Comparison of ENCODE assay signal across 17 cellular contexts in the genomic region with DNA sequence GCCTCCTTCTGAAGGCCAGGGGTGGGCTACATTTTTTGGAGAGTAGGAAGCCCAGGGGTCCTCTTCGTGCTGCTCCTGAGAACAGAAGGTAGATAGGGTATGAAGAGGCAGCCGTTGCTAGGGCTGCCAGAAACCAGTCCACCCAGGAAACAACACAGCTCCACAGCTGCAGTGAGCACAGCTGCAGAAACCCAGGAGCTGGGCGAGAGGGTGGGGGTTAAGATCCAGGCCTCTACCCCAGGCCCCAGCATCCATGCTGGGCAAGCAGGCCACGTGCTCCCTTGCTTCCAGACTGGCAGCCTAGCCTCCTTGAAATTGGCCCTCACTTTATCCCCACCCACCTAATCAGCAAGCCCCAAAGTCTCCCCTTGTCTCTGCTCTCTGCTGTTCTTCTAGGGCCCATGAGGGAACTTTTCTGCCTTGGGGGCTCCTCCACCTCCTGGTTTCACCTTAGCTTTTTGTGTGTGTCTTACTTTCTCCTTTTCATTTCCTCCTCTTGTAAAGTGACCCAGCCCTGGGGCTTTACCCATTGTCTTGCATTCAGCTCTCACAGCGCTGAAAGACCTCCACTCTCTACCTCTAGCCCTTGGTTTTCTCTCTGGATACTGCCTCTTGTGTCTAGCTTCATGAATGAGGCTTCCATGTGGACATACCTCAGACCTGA. TPM values are rescaled to one million over a fixed set of nuclear protein-coding genes. Genes with fewer than 3 reads are reported as not detected.
DNase-seq lines count a peak whose midpoint lies in the region; ATAC-seq and TF ChIP-seq lines count a peak whose summit lies in the region.
"Had no signal": no experiment of that assay in that cellular context is flagged by ENCODE, and none has a peak within 500 bp of the region (broad histone marks: within the 10 kb centered on the region; RNA-seq: fewer than 3 reads in every experiment).

No MANE protein-coding gene starts in this region.

- no peaks in the 10 kb centered on the region for H3K36me3 ChIP-seq in Panc1 (ENCODE audit: control insufficient read depth, insufficient read depth, low read length)
- H3K36me3 ChIP-seq in effector memory CD4-positive, alpha-beta T cell (ENCODE audit: control insufficient read depth, insufficient read depth, low read length) = no peaks in the 10 kb centered on the region

- H3K9me3 ChIP-seq in Panc1 (ENCODE audit: control insufficient read depth, insufficient read depth, low read depth, low read length) = no peaks in the 10 kb centered on the region
- no peaks in the 10 kb centered on the region for H3K9me3 ChIP-seq in effector memory CD4-positive, alpha-beta T cell (ENCODE audit: control insufficient read depth, low read length)
- H3K9me3 ChIP-seq: testis had no signal

- DNase-seq in Ammon's horn (ENCODE audit: low spot score) (peak; percentile 67), Panc1 (ENCODE audit: low read depth, low spot score) (no peak), hippocampal formation (lab: John Stamatoyannopoulos, UW) (peak; percentile 48 to 74), nucleus accumbens (lab: John Stamatoyannopoulos, UW) (peak in 48 of 56 donors; percentile 4 to 74 (median 36)), Kasumi-1 (lab: John Stamatoyannopoulos, UW) (no peak)
- no peak for DNase-seq in effector memory CD4-positive, alpha-beta T cell
- DNase-seq: ACHN; activated CD8-positive, alpha-beta memory T cell treated with anti-CD3 and anti-CD28 coated beads for 24 hours; KG1; NCI-H1694; stimulated activated CD4-positive, alpha-beta T cell treated with anti-CD3 and anti-CD28 coated beads, Interleukin-15, amount 100 ng/mL, for 24 hours; SW 1271; testis had no signal

- H3K4me3 ChIP-seq in Panc1 (ENCODE audit: low read depth in 2 of 2, low read length in 2 of 2) = no peak overlapping the region
- H3K4me3 ChIP-seq in effector memory CD4-positive, alpha-beta T cell (ENCODE audit: insufficient read depth, low read depth, low read length, poor library complexity, severe bottlenecking) = no peak overlapping the region
- H3K4me3 ChIP-seq: testis had no signal

- ATAC-seq in Panc1 = 0 out of 2 replicates have a peak, but pooled peaks have one; percentile 12
- no peak for ATAC-seq in GM18498 (IDR thresholded peaks at IDR 0.05; ENCODE audit: unreplicated experiment)
- no peak for ATAC-seq in HG03378 (IDR thresholded peaks at IDR 0.05; ENCODE audit: unreplicated experiment)

- intact Hi-C loops in Panc1 (cut with micrococcal nuclease; ENCODE audit: unreplicated experiment) = no loop called here

- POLR2A ChIA-PET in Panc1 (lab: Charles Lee) = no interaction called here

- no peaks in the 10 kb centered on the region for H3K27me3 ChIP-seq in Panc1 (ENCODE audit: control insufficient read depth, insufficient read depth, low read length)
- H3K27me3 ChIP-seq in effector memory CD4-positive, alpha-beta T cell (replicated peaks; ENCODE audit: control insufficient read depth, insufficient read depth, low read length, poor library complexity, severe bottlenecking) = no peaks in the 10 kb centered on the region
- H3K27me3 ChIP-seq: testis had no signal

- in situ Hi-C loops in Panc1 (cut with HindIII; ENCODE audit: low pct_unique_long_range_greater_than_20kb, low sequenced_read_pairs) = no loop called here

- CTCF ChIA-PET in Panc1 (lab: Charles Lee) = no interaction called here

- no peaks in the 10 kb centered on the region for H3K4me1 ChIP-seq in Panc1 (ENCODE audit: control insufficient read depth, insufficient read depth, low read length)
- H3K4me1 ChIP-seq in effector memory CD4-positive, alpha-beta T cell (ENCODE audit: control insufficient read depth, insufficient read depth, low read length, poor library complexity, severe bottlenecking) = no peaks in the 10 kb centered on the region
- H3K4me1 ChIP-seq: testis had no signal

- TF ChIP-seq CTCF in Panc1 (IDR thresholded peaks at IDR 0.05) = no peak

- BruUV-seq in Panc1 (replicated peaks; lab: Mats Ljungman, UMichigan) = no TSS peak

- no peak overlapping the region for H3K27ac ChIP-seq in Panc1 (ENCODE audit: low read length)
- H3K27ac ChIP-seq in effector memory CD4-positive, alpha-beta T cell (ENCODE audit: insufficient read depth, low read length, poor library complexity, severe bottlenecking) = no peak overlapping the region
- H3K27ac ChIP-seq: testis, VCaP had no signal

RNA-seq across cellular contexts. Expression of a gene that starts 30.7 kb away (rescaled TPM):
- 0.92 TPM for total RNA-seq in Panc1 (2021; ENCODE audit: unreplicated experiment)
- polyA plus RNA-seq in Panc1 (2012; ENCODE audit: insufficient read length) = 0.84 TPM

RNA-seq across cellular contexts. Expression of a gene that starts 57.0 kb away (rescaled TPM):
- total RNA-seq in Panc1 (2021; ENCODE audit: unreplicated experiment) = not detected
- polyA plus RNA-seq in Panc1 (2012; ENCODE audit: insufficient read length) = not detected
- total RNA-seq: mesenteric fat pad had no signal

Comparison
In these comparisons a context has a peak if more than half of its experiments do, and no peak if none do; other contexts are left out.
1. DNase-seq: peak in Ammon's horn (single experiment), hippocampal formation (2 of 2) and nucleus accumbens (48 of 56); none in Panc1 (single experiment), effector memory CD4-positive, alpha-beta T cell (0 of 3) and Kasumi-1 (0 of 2).